Comparison of ENCODE assay signal across 15 cellular contexts in the genomic region with DNA sequence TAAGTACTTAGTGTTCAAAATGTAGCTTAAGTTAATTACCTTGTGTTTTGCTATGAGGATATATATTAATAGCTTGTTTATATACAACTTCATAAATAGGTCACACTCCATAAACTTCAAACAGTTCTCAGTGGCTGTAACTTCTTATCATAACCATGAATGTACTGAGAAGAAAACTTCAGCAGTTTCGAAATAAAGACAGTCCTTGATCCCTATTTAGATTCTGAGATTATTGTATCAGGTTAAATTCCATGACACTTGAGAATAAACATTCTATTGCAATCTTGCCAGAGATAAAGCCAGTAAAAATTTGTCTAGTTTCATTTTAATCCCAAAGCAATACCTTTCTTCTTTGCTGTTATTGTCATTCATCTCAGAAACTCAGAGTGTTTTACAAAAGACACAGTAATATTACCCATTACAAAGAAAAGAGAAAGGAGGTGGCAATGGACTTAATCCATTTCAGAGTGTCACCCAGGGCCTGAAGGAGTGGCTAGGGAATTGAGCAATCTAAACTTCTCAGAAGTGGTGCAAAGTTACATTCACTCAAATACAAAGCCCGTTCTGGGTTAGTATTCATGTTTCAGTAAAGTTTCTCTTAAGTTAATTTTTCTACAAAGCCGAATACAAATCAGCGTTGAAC.
DNase-seq lines count a peak whose midpoint lies in the region; ATAC-seq and TF ChIP-seq lines count a peak whose summit lies in the region.
"Had no signal": no experiment of that assay in that cellular context is flagged by ENCODE, and none has a peak within 500 bp of the region (broad histone marks: within the 10 kb centered on the region; RNA-seq: fewer than 3 reads in every experiment).

No MANE protein-coding gene starts in this region.

- no peak overlapping the region for H4K91ac ChIP-seq in IMR-90 (ENCODE audit: insufficient read depth, low read depth, low read length)

- no peak overlapping the region for H4K5ac ChIP-seq in IMR-90 (ENCODE audit: low read depth, low read length)

- BruUV-seq in IMR-90 (replicated peaks; lab: Mats Ljungman, UMichigan) (no TSS peak), PC-9 (replicated peaks; lab: Mats Ljungman, UMichigan) (no TSS peak)

- no peaks in the 10 kb centered on the region for H3K27me3 Mint-ChIP-seq in stimulated activated naive CD8-positive, alpha-beta T cell treated with anti-CD3 and anti-CD28 coated beads, Interleukin-15, amount 100 ng/mL, for 72 hours

- DNase-seq in IMR-90, result peak; percentile 39
- DNase-seq in iris pigment epithelial cell (ENCODE audit: low read depth), result peak; percentile 76
- DNase-seq in stimulated activated naive CD8-positive, alpha-beta T cell treated with anti-CD3 and anti-CD28 coated beads, Interleukin-15, amount 100 ng/mL, for 72 hours, result no peak
- no peak for DNase-seq in PC-9
- no peak for DNase-seq in left colon
- no peak for DNase-seq in SKM-1 (lab: John Stamatoyannopoulos, UW; ENCODE audit: unreplicated experiment)
- DNase-seq: amniotic stem cell; effector memory CD4-positive, alpha-beta T cell; mesendoderm; NCI-H446 treated with DMSO at 0.1 percent for 48 hours; stimulated activated CD4-positive, alpha-beta T cell treated with anti-CD3 and anti-CD28 coated beads, Interleukin-4, amount 100 ng/mL, for 1 hour; stimulated activated naive CD4-positive, alpha-beta T cell treated with Interleukin-2 at 50 U/mL for 16 hours had no signal

- H3K4me2 ChIP-seq in IMR-90 (ENCODE audit: low read depth, low read length), result peak overlapping the region; percentile 84
- no peak overlapping the region for H3K4me2 ChIP-seq in PC-9

- no peaks in the 10 kb centered on the region for H3F3A ChIP-seq in PC-9 (ENCODE audit: insufficient read depth, low read depth)

- H3K4me3 ChIP-seq in ACC112 (ENCODE audit: low read depth, low read length) (peak overlapping the region; percentile 53; the same call in 1 of the 2 replicates), IMR-90 (ENCODE audit: insufficient read depth, low read depth, low read length) (no peak overlapping the region), WI38 (ENCODE audit: low read depth, low read length) (peak overlapping the region; percentile 32), PC-9 (no peak overlapping the region)
- H3K4me3 ChIP-seq: prostate gland had no signal

- TF ChIP-seq CTCF in IMR-90 (conservative IDR thresholded peaks at IDR 0.05; ENCODE audit: low read depth, low read length) (no peak), WI38 (IDR thresholded peaks at IDR 0.05; ENCODE audit: low read depth, low read length) (no peak), PC-9 (conservative IDR thresholded peaks at IDR 0.05) (no peak)

- H3K4me1 ChIP-seq in ACC112 (ENCODE audit: control insufficient read depth, insufficient read depth, low read length, unreplicated experiment) (peaks cover 10% of the 10 kb centered on the region), IMR-90 (ENCODE audit: control insufficient read depth, insufficient read depth, low read length) (no peaks in the 10 kb centered on the region), PC-9 (replicated peaks; ENCODE audit: insufficient read depth) (no peaks in the 10 kb centered on the region)
- H3K4me1 ChIP-seq: prostate gland had no signal

- H3K9me1 ChIP-seq in IMR-90 (ENCODE audit: insufficient read depth, low read length), result 0 out of 2 replicates have a peak, but pooled peaks cover 2% of the 10 kb centered on the region

- POLR2A ChIA-PET in IMR-90 (lab: Charles Lee; ENCODE audit: unreplicated experiment), result no interaction called here
- POLR2A ChIA-PET in PC-9 (lab: Charles Lee; ENCODE audit: unreplicated experiment), result no interaction called here

- WGBS in IMR-90 (ENCODE audit: extremely low coverage in 2 of 2, insufficient read length in 1 of 2), 2 experiments, result no CpG with 5 or more reads among the region's 4 CpGs

- no peaks in the 10 kb centered on the region for H3K9me3 Mint-ChIP-seq in stimulated activated naive CD8-positive, alpha-beta T cell treated with anti-CD3 and anti-CD28 coated beads, Interleukin-15, amount 100 ng/mL, for 72 hours

- H3K27ac Mint-ChIP-seq in stimulated activated naive CD8-positive, alpha-beta T cell treated with anti-CD3 and anti-CD28 coated beads, Interleukin-15, amount 100 ng/mL, for 72 hours, result no peak overlapping the region

- ATAC-seq in IMR-90 (ENCODE audit: low read depth) (peak; percentile 77), left colon (no peak)
- no peak for ATAC-seq in stimulated activated naive CD8-positive, alpha-beta T cell treated with anti-CD3 and anti-CD28 coated beads, Interleukin-15, amount 100 ng/mL, for 72 hours

- H3K18ac ChIP-seq in IMR-90 (ENCODE audit: low read depth, low read length), result no peak overlapping the region; the same call in 1 of the 2 replicates

- H2BK5ac ChIP-seq in IMR-90 (ENCODE audit: low read depth, low read length, poor library complexity, severe bottlenecking), result no peak overlapping the region

- no peak overlapping the region for H2BK120ac ChIP-seq in IMR-90 (ENCODE audit: low read depth, low read length)

- no peaks in the 10 kb centered on the region for H4K20me1 ChIP-seq in IMR-90 (ENCODE audit: insufficient read depth, low read length)
- no peaks in the 10 kb centered on the region for H4K20me1 ChIP-seq in PC-9 (ENCODE audit: insufficient read depth)

- H3K27ac ChIP-seq in ACC112 (ENCODE audit: low read depth, low read length) (0 out of 2 replicates have a peak overlapping the region, but pooled peaks have one; percentile 9), IMR-90 (ENCODE audit: insufficient read depth, low read length) (no peak overlapping the region), PC-9 (no peak overlapping the region)
- H3K27ac ChIP-seq: prostate gland had no signal

- TF ChIP-seq POLR2A in IMR-90 (IDR thresholded peaks at IDR 0.05; ENCODE audit: low read depth, low read length), result no peak

- H3K79me2 ChIP-seq in ACC112 (ENCODE audit: control insufficient read depth, insufficient read depth, low read length, unreplicated experiment), result no peaks in the 10 kb centered on the region
- no peaks in the 10 kb centered on the region for H3K79me2 ChIP-seq in PC-9 (ENCODE audit: low read depth)

- intact Hi-C loops in IMR-90 (cut with micrococcal nuclease), result no loop called here
- intact Hi-C loops in PC-9 (cut with micrococcal nuclease; ENCODE audit: unreplicated experiment), result no loop called here
- intact Hi-C loops in left colon (cut with DNase I, micrococcal nuclease), result no loop called here

- H3K36me3 ChIP-seq in ACC112 (ENCODE audit: insufficient read depth, low read length) (no peaks in the 10 kb centered on the region), IMR-90 (ENCODE audit: control insufficient read depth, insufficient read depth, low read length) (no peaks in the 10 kb centered on the region), PC-9 (ENCODE audit: low read depth) (no peaks in the 10 kb centered on the region)
- H3K36me3 ChIP-seq: prostate gland had no signal

- H3K27me3 ChIP-seq in ACC112 (ENCODE audit: insufficient read depth, low read length), result no peaks in the 10 kb centered on the region
- H3K27me3 ChIP-seq in IMR-90 (ENCODE audit: control insufficient read depth, insufficient read depth, low read length), result no peaks in the 10 kb centered on the region
- H3K27me3 ChIP-seq in PC-9 (ENCODE audit: insufficient read depth, low read depth), result no peaks in the 10 kb centered on the region

- H2AFZ ChIP-seq in ACC112 (ENCODE audit: low read length, unreplicated experiment) (peak overlapping the region; percentile 43), IMR-90 (replicated peaks; ENCODE audit: low read length, poor library complexity) (no peak overlapping the region), PC-9 (no peak overlapping the region)

- no peak overlapping the region for H3K14ac ChIP-seq in IMR-90 (replicated peaks; ENCODE audit: low read depth, low read length)

- H3K9me2 ChIP-seq in PC-9 (ENCODE audit: insufficient read depth), result no peaks in the 10 kb centered on the region; the same call in 1 of the 2 replicates

- H3K56ac ChIP-seq in IMR-90 (ENCODE audit: extremely low read depth, insufficient read depth, low read length), result no peak overlapping the region

- H3K23ac ChIP-seq in IMR-90 (ENCODE audit: low read depth, low read length), result no peak overlapping the region

- no peaks in the 10 kb centered on the region for H3K9me3 ChIP-seq in IMR-90 (ENCODE audit: control insufficient read depth, insufficient read depth, low read length)
- H3K9me3 ChIP-seq in PC-9 (ENCODE audit: insufficient read depth, low read depth), result no peaks in the 10 kb centered on the region
- H3K9me3 ChIP-seq: prostate gland had no signal

- no peak overlapping the region for H2AK9ac ChIP-seq in IMR-90 (replicated peaks; ENCODE audit: low read depth, low read length, poor library complexity)

- no peaks in the 10 kb centered on the region for H3K79me1 ChIP-seq in IMR-90 (ENCODE audit: low read depth in 1 of 2, low read length in 2 of 2)

- H3K4ac ChIP-seq in IMR-90 (ENCODE audit: low read depth, low read length), result no peak overlapping the region

- no peak overlapping the region for H2BK15ac ChIP-seq in IMR-90 (ENCODE audit: low read depth, low read length)

- in situ Hi-C loops in IMR-90 (cut with MboI; ENCODE audit: low sequenced_read_pairs), result no loop called here

- TF ChIP-seq RAD21 in IMR-90 (IDR thresholded peaks at IDR 0.05; ENCODE audit: low read length), result no peak

- no peak overlapping the region for H3K4me3 Mint-ChIP-seq in stimulated activated naive CD8-positive, alpha-beta T cell treated with anti-CD3 and anti-CD28 coated beads, Interleukin-15, amount 100 ng/mL, for 72 hours

- H3K4me1 Mint-ChIP-seq in stimulated activated naive CD8-positive, alpha-beta T cell treated with anti-CD3 and anti-CD28 coated beads, Interleukin-15, amount 100 ng/mL, for 72 hours, result no peaks in the 10 kb centered on the region

- H3K9ac ChIP-seq in IMR-90 (ENCODE audit: low read depth, low read length), result no peak overlapping the region

- H2BK20ac ChIP-seq in IMR-90 (ENCODE audit: low read depth, low read length), result no peak overlapping the region

- dilution Hi-C loops in IMR-90 (cut with HindIII; ENCODE audit: low sequenced_read_pairs, unreplicated experiment), result no loop called here

- no peak overlapping the region for H4K8ac ChIP-seq in IMR-90 (ENCODE audit: low read depth in 2 of 2, low read length in 2 of 2)

- CTCF ChIA-PET in IMR-90 (lab: Yijun Ruan, JAX), result no interaction called here
- CTCF ChIA-PET in PC-9 (lab: Charles Lee), result interaction anchor here (0.5 kb wide), 1 partner anchor 102 kb away, joined by 3 read pairs; no protein-coding TSS in a partner anchor

- no peak overlapping the region for H2AK5ac ChIP-seq in IMR-90 (ENCODE audit: low read depth, low read length)

TF ChIP-seq in IMR-90, 13 proteins besides CTCF, POLR2A, EP300 and RAD21:
- TF ChIP-seq BHLHE40 (IDR thresholded peaks at IDR 0.05; ENCODE audit: low read depth, low read length) (no peak), CHD1 (IDR thresholded peaks at IDR 0.05; ENCODE audit: low read depth, low read length) (no peak), SMC3 (IDR thresholded peaks at IDR 0.05; ENCODE audit: low read depth, low read length) (no peak), CEBPB (IDR thresholded peaks at IDR 0.05; ENCODE audit: low read depth, low read length) (peak; percentile 75)

Comparison
In these comparisons a context has a peak if more than half of its experiments do, and no peak if none do; other contexts are left out.
1. H3K4me3 ChIP-seq: peak in ACC112 (single experiment) and WI38 (single experiment); none in IMR-90 (single experiment) and PC-9 (single experiment).
2. DNase-seq: peak in IMR-90 (single experiment) and iris pigment epithelial cell (single experiment); none in stimulated activated naive CD8-positive, alpha-beta T cell treated with anti-CD3 and anti-CD28 coated beads, Interleukin-15, amount 100 ng/mL, for 72 hours (0 of 2), PC-9 (0 of 2), left colon (0 of 2) and SKM-1 (single experiment).